In genomic region chr20:51622004-51622874, GRCh38 we compare ENCODE assay signal across 14 cellular contexts.
"Had no signal": no experiment of that assay in that cellular context is flagged by ENCODE, and none has a peak within 500 bp of the region (broad histone marks: within the 10 kb centered on the region; RNA-seq: fewer than 3 reads in every experiment).

No MANE protein-coding gene starts in this region.

- H3K27ac Mint-ChIP-seq: activated naive CD8-positive, alpha-beta T cell treated with anti-CD3 and anti-CD28 coated beads for 36 hours; mesothelial cell of epicardium had no signal

- H3K36me3 Mint-ChIP-seq: activated naive CD8-positive, alpha-beta T cell treated with anti-CD3 and anti-CD28 coated beads for 36 hours had no signal

- H3K4me3 ChIP-seq: coronary artery, gastrocnemius medialis, left ventricle myocardium inferior, skin epidermis had no signal

- H3K4me3 Mint-ChIP-seq: activated naive CD8-positive, alpha-beta T cell treated with anti-CD3 and anti-CD28 coated beads for 36 hours; activated T-cell treated with anti-CD3 and anti-CD28 coated beads, Interleukin-2, amount 50 U/mL, for 4 hours; mesothelial cell of epicardium had no signal

- DNase-seq: activated CD4-positive, alpha-beta T cell treated with anti-CD3 and anti-CD28 coated beads, Interleukin-2, amount 50 U/mL, for 1 hour; activated CD4-positive, CD25-positive, alpha-beta regulatory T cell; activated gamma-delta T cell; activated naive CD8-positive, alpha-beta T cell treated with anti-CD3 and anti-CD28 coated beads for 36 hours; activated T-cell treated with anti-CD3 and anti-CD28 coated beads, Interleukin-2, amount 50 U/mL, for 4 hours; aorta; effector CD4-positive, alpha-beta T cell; gastrocnemius medialis; kidney; left ventricle myocardium inferior; stimulated activated CD4-positive, alpha-beta T cell treated with anti-CD3 and anti-CD28 coated beads, Interleukin-4, amount 100 ng/mL, for 4 hours had no signal

- H3K9me3 Mint-ChIP-seq: activated naive CD8-positive, alpha-beta T cell treated with anti-CD3 and anti-CD28 coated beads for 36 hours; activated T-cell treated with anti-CD3 and anti-CD28 coated beads, Interleukin-2, amount 50 U/mL, for 4 hours; mesothelial cell of epicardium had no signal

- H3K27me3 Mint-ChIP-seq: activated naive CD8-positive, alpha-beta T cell treated with anti-CD3 and anti-CD28 coated beads for 36 hours had no signal

- H3K4me1 Mint-ChIP-seq: activated naive CD8-positive, alpha-beta T cell treated with anti-CD3 and anti-CD28 coated beads for 36 hours had no signal

- ATAC-seq: activated T-cell treated with anti-CD3 and anti-CD28 coated beads, Interleukin-2, amount 50 U/mL, for 4 hours; gastrocnemius medialis had no signal
